27 cellular contexts compared by ENCODE assay signal in the genomic region with DNA sequence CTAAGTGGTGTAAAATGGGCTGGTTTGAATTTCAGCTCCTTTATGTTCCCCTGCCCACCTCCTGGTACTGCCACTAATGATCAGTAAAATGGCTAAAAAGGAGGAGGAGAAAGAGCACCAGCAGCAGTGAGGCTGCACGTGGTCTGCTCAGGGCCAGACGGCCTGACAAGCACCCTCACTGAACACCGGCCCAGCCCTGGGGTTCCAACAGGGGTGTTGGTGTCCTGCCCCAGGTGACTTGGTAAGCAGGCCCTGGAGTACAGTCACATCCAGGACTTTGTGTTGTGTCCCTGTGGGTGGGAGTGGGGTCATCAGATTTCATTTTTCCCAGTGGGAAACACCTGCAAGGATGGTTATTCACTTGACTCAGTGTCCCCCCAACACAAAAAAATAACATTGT. TPM values are rescaled to one million over a fixed set of nuclear protein-coding genes. Genes with fewer than 3 reads are reported as not detected.
DNase-seq lines count a peak whose midpoint lies in the region; ATAC-seq, FAIRE-seq and TF ChIP-seq lines count a peak whose summit lies in the region.
"Had no signal": no experiment of that assay in that cellular context is flagged by ENCODE, and none has a peak within 500 bp of the region (broad histone marks: within the 10 kb centered on the region; RNA-seq: fewer than 3 reads in every experiment).

No MANE protein-coding gene starts in this region.

- 63% methylated on average over 3 of the region's 3 CpGs for WGBS in prostate gland

- TF ChIP-seq CTCF in GM23338 (conservative IDR thresholded peaks at IDR 0.05; ENCODE audit: low read depth in 2 of 2) (no peak), Panc1 (IDR thresholded peaks at IDR 0.05) (no peak), prostate gland (IDR thresholded peaks at IDR 0.05) (no peak)
- no peak for TF ChIP-seq CTCF in activated CD8-positive, alpha-beta T cell treated with anti-CD3 and anti-CD28 coated beads for 36 hours (IDR thresholded peaks at IDR 0.05)

- in situ Hi-C loops in Panc1 (cut with HindIII; ENCODE audit: low pct_unique_long_range_greater_than_20kb, low sequenced_read_pairs) = no loop called here

- H4K20me1 ChIP-seq in GM23338 (replicated peaks; ENCODE audit: insufficient read depth) = peaks cover 79% of the 10 kb centered on the region

- H3K79me2 ChIP-seq in GM23338 (replicated peaks; ENCODE audit: insufficient read depth) = peaks cover 95% of the 10 kb centered on the region

- DNase-seq in activated T-cell treated with anti-CD3 and anti-CD28 coated beads, Interleukin-2, amount 50 U/mL, for 24 hours = no peak
- DNase-seq in activated T-cell treated with anti-CD3 and anti-CD28 coated beads, Interleukin-2, amount 50 U/mL, for 48 hours = no peak
- DNase-seq in GM23338 (ENCODE audit: low spot score) (no peak), Panc1 (ENCODE audit: low read depth, low spot score) (no peak), H54 (ENCODE audit: insufficient read length, low spot score) (no peak), prostate gland (ENCODE audit: low spot score) (no peak)
- DNase-seq in activated CD8-positive, alpha-beta T cell treated with anti-CD3 and anti-CD28 coated beads for 36 hours = no peak
- DNase-seq: 8988T; Calu3; CD8-positive, alpha-beta memory T cell; GOT3; KBM-7; NCI-H1092 treated with DMSO at 0.1 percent for 48 hours; NCI-H1436 treated with DMSO at 0.1 percent for 48 hours; NCI-H1930; NCI-H226; NCI-H510A treated with DMSO at 0.1 percent for 48 hours; NCI-H748 treated with DMSO at 0.1 percent for 48 hours; NK-92 treated with Interleukin-12 subunit alpha and Interleukin-12 subunit beta, amount 100 ng/mL, for 24 hours had no signal

- POLR2A ChIA-PET in Panc1 (lab: Charles Lee) = no interaction called here
- POLR2A ChIA-PET in activated CD8-positive, alpha-beta T cell treated with anti-CD3 and anti-CD28 coated beads for 36 hours (lab: Charles Lee) = no interaction called here

- H3K9me3 Mint-ChIP-seq in activated T-cell treated with anti-CD3 and anti-CD28 coated beads, Interleukin-2, amount 50 U/mL, for 24 hours = no peaks in the 10 kb centered on the region
- no peaks in the 10 kb centered on the region; the same call in 2 of the 3 replicates for H3K9me3 Mint-ChIP-seq in GM23338
- H3K9me3 Mint-ChIP-seq in activated CD8-positive, alpha-beta T cell treated with anti-CD3 and anti-CD28 coated beads for 36 hours = no peaks in the 10 kb centered on the region
- H3K9me3 Mint-ChIP-seq: CD8-positive, alpha-beta memory T cell had no signal

- H3K9me2 ChIP-seq in GM23338 (ENCODE audit: insufficient read depth) = no peaks in the 10 kb centered on the region

- CTCF ChIA-PET in Panc1 (lab: Charles Lee) = no interaction called here
- CTCF ChIA-PET in activated CD8-positive, alpha-beta T cell treated with anti-CD3 and anti-CD28 coated beads for 36 hours (lab: Charles Lee) = no interaction called here

- no peak overlapping the region for H2AFZ ChIP-seq in GM23338

- H3K9ac ChIP-seq in iPS-20b (ENCODE audit: low read depth, low read length) = peak overlapping the region; percentile 52; the same call in 1 of the 2 replicates

- H3K27ac ChIP-seq in GM23338 (ENCODE audit: low read depth) = peak overlapping the region; percentile 41; the same call in 1 of the 2 replicates
- H3K27ac ChIP-seq in Panc1 (ENCODE audit: low read length) = peak overlapping the region; percentile 49; the same call in 1 of the 2 replicates
- H3K27ac ChIP-seq in iPS-20b (ENCODE audit: low read length) = no peak overlapping the region
- no peak overlapping the region for H3K27ac ChIP-seq in prostate gland
- H3K27ac ChIP-seq: C4-2B, SJSA1 had no signal

- no peaks in the 10 kb centered on the region for H3F3A ChIP-seq in GM23338 (replicated peaks; ENCODE audit: low read depth)

- H3K4me1 Mint-ChIP-seq in activated T-cell treated with anti-CD3 and anti-CD28 coated beads, Interleukin-2, amount 50 U/mL, for 24 hours (ENCODE audit: low read depth) = peaks cover 67% of the 10 kb centered on the region
- H3K4me1 Mint-ChIP-seq in GM23338 = peaks cover 63% of the 10 kb centered on the region
- peaks cover 54% of the 10 kb centered on the region for H3K4me1 Mint-ChIP-seq in activated CD8-positive, alpha-beta T cell treated with anti-CD3 and anti-CD28 coated beads for 36 hours (ENCODE audit: low read depth)

- no peak for FAIRE-seq in H54 (lab: Jason Lieb, UNC)
- FAIRE-seq: G401.6, GM12892, HepG2, RCC 7860 had no signal

- peaks cover 4% of the 10 kb centered on the region for H3K36me3 Mint-ChIP-seq in activated T-cell treated with anti-CD3 and anti-CD28 coated beads, Interleukin-2, amount 50 U/mL, for 24 hours (ENCODE audit: low read depth)
- H3K36me3 Mint-ChIP-seq in GM23338 (ENCODE audit: low read depth) = peaks cover 39% of the 10 kb centered on the region
- H3K36me3 Mint-ChIP-seq in activated CD8-positive, alpha-beta T cell treated with anti-CD3 and anti-CD28 coated beads for 36 hours (ENCODE audit: low read depth) = peaks cover 2% of the 10 kb centered on the region

- no TSS peak for BruUV-seq in Panc1 (replicated peaks; lab: Mats Ljungman, UMichigan)

- H3K9me3 ChIP-seq in Panc1 (ENCODE audit: control insufficient read depth, insufficient read depth, low read depth, low read length) (no peaks in the 10 kb centered on the region), iPS-20b (ENCODE audit: insufficient read depth, low read depth, low read length) (no peaks in the 10 kb centered on the region), prostate gland (no peaks in the 10 kb centered on the region)

- H3K4me3 ChIP-seq in GM23338 = no peak overlapping the region
- H3K4me3 ChIP-seq in Panc1 (ENCODE audit: low read depth in 2 of 2, low read length in 2 of 2) = no peak overlapping the region
- no peak overlapping the region for H3K4me3 ChIP-seq in iPS-20b (ENCODE audit: low read length)
- H3K4me3 ChIP-seq in prostate gland = no peak overlapping the region
- H3K4me3 ChIP-seq: SJSA1 had no signal

- no peak for TF ChIP-seq POLR2A in H54 (IDR thresholded peaks at IDR 0.05; ENCODE audit: low read depth, low read length)
- no peak for TF ChIP-seq POLR2A in prostate gland (IDR thresholded peaks at IDR 0.05)

- no peak overlapping the region for H3K4me3 Mint-ChIP-seq in activated T-cell treated with anti-CD3 and anti-CD28 coated beads, Interleukin-2, amount 50 U/mL, for 24 hours
- H3K4me3 Mint-ChIP-seq in GM23338 = no peak overlapping the region; the same call in 2 of the 3 replicates
- no peak overlapping the region for H3K4me3 Mint-ChIP-seq in activated CD8-positive, alpha-beta T cell treated with anti-CD3 and anti-CD28 coated beads for 36 hours

- H3K36me3 ChIP-seq in GM23338 (ENCODE audit: insufficient read depth) = no peaks in the 10 kb centered on the region; the same call in 1 of the 2 replicates
- H3K36me3 ChIP-seq in Panc1 (ENCODE audit: control insufficient read depth, insufficient read depth, low read length) = no peaks in the 10 kb centered on the region; the same call in 1 of the 2 replicates
- 0 out of 2 replicates have a peak, but pooled peaks cover 4% of the 10 kb centered on the region for H3K36me3 ChIP-seq in iPS-20b (ENCODE audit: insufficient read depth, low read depth, low read length)
- H3K36me3 ChIP-seq in prostate gland = no peaks in the 10 kb centered on the region

- H3K27me3 Mint-ChIP-seq in activated T-cell treated with anti-CD3 and anti-CD28 coated beads, Interleukin-2, amount 50 U/mL, for 24 hours = no peaks in the 10 kb centered on the region
- peaks cover 28% of the 10 kb centered on the region for H3K27me3 Mint-ChIP-seq in GM23338 (ENCODE audit: insufficient read depth, low read depth, poor library complexity)
- H3K27me3 Mint-ChIP-seq in activated CD8-positive, alpha-beta T cell treated with anti-CD3 and anti-CD28 coated beads for 36 hours = no peaks in the 10 kb centered on the region
- H3K27me3 Mint-ChIP-seq: CD8-positive, alpha-beta memory T cell had no signal

- H3K4me1 ChIP-seq in GM23338 (ENCODE audit: insufficient read depth) (peaks cover 55% of the 10 kb centered on the region), Panc1 (ENCODE audit: control insufficient read depth, insufficient read depth, low read length) (peaks cover 48% of the 10 kb centered on the region), iPS-20b (ENCODE audit: insufficient read depth, low read length) (peaks cover 39% of the 10 kb centered on the region), prostate gland (replicated peaks) (peaks cover 7% of the 10 kb centered on the region)

- peak overlapping the region; percentile 66; the same call in 1 of the 2 replicates for H3K4me2 ChIP-seq in GM23338

- intact Hi-C loops in Panc1 (cut with micrococcal nuclease; ENCODE audit: unreplicated experiment) = no loop called here
- intact Hi-C loops in activated CD8-positive, alpha-beta T cell treated with anti-CD3 and anti-CD28 coated beads for 36 hours (cut with micrococcal nuclease) = no loop called here
- intact Hi-C loops in prostate gland (cut with DNase I) = no loop called here

- H3K27me3 ChIP-seq in GM23338 (ENCODE audit: insufficient read depth) (no peaks in the 10 kb centered on the region), Panc1 (ENCODE audit: control insufficient read depth, insufficient read depth, low read length) (no peaks in the 10 kb centered on the region), iPS-20b (ENCODE audit: insufficient read depth, low read length) (no peaks in the 10 kb centered on the region), prostate gland (replicated peaks; ENCODE audit: insufficient read depth) (no peaks in the 10 kb centered on the region)
- H3K27me3 ChIP-seq: SJSA1 had no signal

- ATAC-seq in GM23338 (no peak), Panc1 (no peak)
- no peak for ATAC-seq in activated CD8-positive, alpha-beta T cell treated with anti-CD3 and anti-CD28 coated beads for 36 hours
- ATAC-seq: HepG2, Right ventricle myocardium inferior had no signal

- peak overlapping the region; percentile 19 for H3K27ac Mint-ChIP-seq in activated T-cell treated with anti-CD3 and anti-CD28 coated beads, Interleukin-2, amount 50 U/mL, for 24 hours
- peak overlapping the region; percentile 95; the same call in 1 of the 2 replicates for H3K27ac Mint-ChIP-seq in GM23338
- no peak overlapping the region for H3K27ac Mint-ChIP-seq in activated CD8-positive, alpha-beta T cell treated with anti-CD3 and anti-CD28 coated beads for 36 hours

RNA-seq across cellular contexts. Expression of gene BAHD1, which starts 5.4 kb away (rescaled TPM):
- 32.4 and 40.1 TPM in 2 replicates for total RNA-seq in GM23338 (2014; rRNA removed; shearing (Covaris generic))
- polyA plus RNA-seq in GM23338 (2016; fragmentation: Nextera tagmentation; extraction: Ambion mirVana) = 11.2 and 11.6 TPM in 2 replicates
- total RNA-seq in Panc1 (2021; ENCODE audit: unreplicated experiment) (40.6 TPM), prostate gland (10 to 100 TPM; 17.0 to 39.4 TPM)
- 36.7 TPM for polyA plus RNA-seq in Panc1 (2012; ENCODE audit: insufficient read length)
- total RNA-seq in activated CD8-positive, alpha-beta T cell treated with anti-CD3 and anti-CD28 coated beads for 36 hours = 10 to 100 TPM; 14.7 to 17.6 TPM

RNA-seq across cellular contexts. Expression of gene CHST14, which starts 24.6 kb away (rescaled TPM):
- total RNA-seq in GM23338 (2014; rRNA removed; shearing (Covaris generic)) = 15.6 and 17.9 TPM in 2 replicates
- polyA plus RNA-seq in GM23338 (2016; fragmentation: Nextera tagmentation; extraction: Ambion mirVana) = 8.4 and 10.0 TPM in 2 replicates
- 42.4 TPM for total RNA-seq in Panc1 (2021; ENCODE audit: unreplicated experiment)
- 48.2 TPM for polyA plus RNA-seq in Panc1 (2012; ENCODE audit: insufficient read length)
- total RNA-seq in activated CD8-positive, alpha-beta T cell treated with anti-CD3 and anti-CD28 coated beads for 36 hours = 1 to 10 TPM; 4.3 to 5.1 TPM
- total RNA-seq in prostate gland = 10 to 100 TPM; 14.9 to 22.3 TPM

RNA-seq across cellular contexts. Expression of gene IVD, which starts 40.5 kb away (rescaled TPM):
- total RNA-seq in GM23338 (2014; rRNA removed; shearing (Covaris generic)) = 64.0 and 75.4 TPM in 2 replicates
- 53.5 and 54.1 TPM in 2 replicates for polyA plus RNA-seq in GM23338 (2016; fragmentation: Nextera tagmentation; extraction: Ambion mirVana)
- 74.6 TPM for total RNA-seq in Panc1 (2021; ENCODE audit: unreplicated experiment)
- polyA plus RNA-seq in Panc1 (2012; ENCODE audit: insufficient read length) = 57.8 TPM
- total RNA-seq in activated CD8-positive, alpha-beta T cell treated with anti-CD3 and anti-CD28 coated beads for 36 hours = 10 to 100 TPM; 56.9 to 65.0 TPM
- total RNA-seq in prostate gland = 100 to 1,000 TPM; 112 to 115 TPM

Comparison
In these comparisons a context has a peak if more than half of its experiments do, and no peak if none do; other contexts are left out.
1. H3K27ac ChIP-seq: peak in GM23338 (single experiment) and Panc1 (single experiment); none in iPS-20b (single experiment) and prostate gland (0 of 2).